In genomic region chr11:126421243-126421642, GRCh38 we compare ENCODE assay signal across 1 cellular context.
TF ChIP-seq lines count a peak whose summit lies in the region.

No MANE protein-coding gene starts in this region.

TF ChIP-seq in GM12878, 131 proteins besides CTCF, POLR2A, EP300 and RAD21:
- TF ChIP-seq REST (IDR thresholded peaks at IDR 0.05; ENCODE audit: low read depth, low read length) (no peak), ZBTB40 (IDR thresholded peaks at IDR 0.05; ENCODE audit: borderline replicate concordance) (no peak), JUND (IDR thresholded peaks at IDR 0.05; ENCODE audit: low read depth, low read length) (no peak), SMC3 (IDR thresholded peaks at IDR 0.05; ENCODE audit: borderline replicate concordance, low read length) (no peak), RBBP5 (conservative IDR thresholded peaks at IDR 0.05) (no peak), RCOR1 (conservative IDR thresholded peaks at IDR 0.05; ENCODE audit: low read depth, low read length) (no peak), FOXM1 (IDR thresholded peaks at IDR 0.05; ENCODE audit: low read depth, low read length) (no peak), ZNF384 (IDR thresholded peaks at IDR 0.05; ENCODE audit: borderline replicate concordance, low read depth, low read length) (no peak), SMAD1 (IDR thresholded peaks at IDR 0.05; ENCODE audit: low read depth, partially characterized antibody) (no peak), PAX8 (IDR thresholded peaks at IDR 0.05) (no peak), USF2 (IDR thresholded peaks at IDR 0.05; ENCODE audit: borderline replicate concordance, low read depth, low read length) (no peak), PML (IDR thresholded peaks at IDR 0.05; ENCODE audit: low read length) (no peak), BMI1 (IDR thresholded peaks at IDR 0.05; ENCODE audit: borderline replicate concordance) (no peak), RB1 (IDR thresholded peaks at IDR 0.05; ENCODE audit: borderline replicate concordance) (no peak), ZNF274 (IDR thresholded peaks at IDR 0.05; ENCODE audit: insufficient read depth, insufficient read length) (no peak), POLR2AphosphoS2 (IDR thresholded peaks at IDR 0.05; ENCODE audit: low read depth, low read length) (no peak), MYC (IDR thresholded peaks at IDR 0.05; ENCODE audit: insufficient read depth, insufficient read length, insufficient replicate concordance, low read length, severe bottlenecking) (no peak), NFIC (IDR thresholded peaks at IDR 0.05; ENCODE audit: low read depth, low read length) (no peak), IKZF2 (IDR thresholded peaks at IDR 0.05) (no peak)
